In genomic region chr6:85285934-85286333, GRCh38 we compare ENCODE assay signal across 33 cellular contexts.
A peak's percentile ranks its signal among the peaks of the same experiment; 100 is the strongest.
DNase-seq lines count a peak whose midpoint lies in the region; FAIRE-seq and TF ChIP-seq lines count a peak whose summit lies in the region.
"Had no signal": no experiment of that assay in that cellular context is flagged by ENCODE, and none has a peak within 500 bp of the region (broad histone marks: within the 10 kb centered on the region; RNA-seq: fewer than 3 reads in every experiment).

No MANE protein-coding gene starts in this region.

- peaks cover 10% of the 10 kb centered on the region for H3K27me3 Mint-ChIP-seq in chondrocyte (ENCODE audit: low read depth)
- H3K27me3 Mint-ChIP-seq: CD4-positive, alpha-beta T cell; CD4-positive, CD25-positive, alpha-beta regulatory T cell had no signal

- H3K4me3 Mint-ChIP-seq in chondrocyte (ENCODE audit: unreplicated experiment), result no peak overlapping the region
- H3K4me3 Mint-ChIP-seq: B cell; CD14-positive monocyte; CD4-positive, alpha-beta memory T cell; CD4-positive, alpha-beta T cell; CD4-positive, CD25-positive, alpha-beta regulatory T cell; CD8-positive, alpha-beta memory T cell; CD8-positive, alpha-beta T cell had no signal

- no peak overlapping the region for H3K27ac ChIP-seq in kidney (ENCODE audit: low read depth in 2 of 2, low read length in 2 of 2)
- H3K27ac ChIP-seq: 22Rv1; A549; BLaER1; BLaER1 treated with 17β-estradiol and CSF1 and Interleukin-3, amounts not matched to agents 10 nM and 100 nM; C4-2B had no signal

- no peaks in the 10 kb centered on the region for H3K4me1 Mint-ChIP-seq in chondrocyte (ENCODE audit: low read depth)
- H3K4me1 Mint-ChIP-seq: B cell; CD14-positive monocyte; CD4-positive, alpha-beta memory T cell; CD4-positive, CD25-positive, alpha-beta regulatory T cell; CD8-positive, alpha-beta memory T cell had no signal

- no peaks in the 10 kb centered on the region for H3K9me3 ChIP-seq in kidney (ENCODE audit: control insufficient read depth in 1 of 2, low read length in 2 of 2)
- H3K9me3 ChIP-seq: A549; BE2C; BLaER1; BLaER1 treated with 17β-estradiol and CSF1 and Interleukin-3, amounts not matched to agents 10 nM and 100 nM had no signal

- H3K4me3 ChIP-seq in kidney (ENCODE audit: low read length in 2 of 2), result no peak overlapping the region
- H3K4me3 ChIP-seq: A549; BLaER1; BLaER1 treated with 17β-estradiol and CSF1 and Interleukin-3, amounts not matched to agents 10 nM and 100 nM had no signal

- peak; percentile 75 for DNase-seq in chondrocyte (ENCODE audit: low spot score)
- DNase-seq in kidney, result peak; percentile 56
- no peak for DNase-seq in SW480 (ENCODE audit: low spot score)
- no peak for DNase-seq in NCI-H446 (lab: John Stamatoyannopoulos, UW)
- DNase-seq: 8988T; ACHN; AML-193; BE2C; C1 segment of cervical spinal cord; Caco-2; Calu3; CD4-positive, alpha-beta memory T cell; CD4-positive, alpha-beta T cell; CD4-positive, CD25-positive, alpha-beta regulatory T cell; CD8-positive, alpha-beta memory T cell; CD8-positive, alpha-beta T cell; COR-L47; DMS 273 treated with DMSO at 0.1 percent for 48 hours; DMS153; DMS53; DMS79; DMS79 treated with DMSO at 0.1 percent for 48 hours; DND-41; EL had no signal

- no peaks in the 10 kb centered on the region for H3K36me3 ChIP-seq in kidney (ENCODE audit: control insufficient read depth in 1 of 2, insufficient read depth in 2 of 2, low read length in 2 of 2)
- H3K36me3 ChIP-seq: BE2C; BLaER1; BLaER1 treated with 17β-estradiol and CSF1 and Interleukin-3, amounts not matched to agents 10 nM and 100 nM had no signal

- intact Hi-C loops in kidney (cut with DNase I), result no loop called here

- peaks cover 10% of the 10 kb centered on the region for H3K9me3 Mint-ChIP-seq in chondrocyte (ENCODE audit: low read depth)
- H3K9me3 Mint-ChIP-seq: CD4-positive, alpha-beta T cell had no signal

- FAIRE-seq in kidney (lab: Jason Lieb, UNC), result no peak
- FAIRE-seq: A204.1, A549, D721Med had no signal

- no peaks in the 10 kb centered on the region for H3K36me3 Mint-ChIP-seq in chondrocyte (ENCODE audit: low read depth)
- H3K36me3 Mint-ChIP-seq: CD14-positive monocyte; CD4-positive, alpha-beta memory T cell; CD4-positive, CD25-positive, alpha-beta regulatory T cell; CD8-positive, alpha-beta memory T cell; CD8-positive, alpha-beta T cell had no signal

- H3K4me1 ChIP-seq in kidney (ENCODE audit: control insufficient read depth in 1 of 2, insufficient read depth in 1 of 2, low read depth in 1 of 2, low read length in 2 of 2), result no peaks in the 10 kb centered on the region
- H3K4me1 ChIP-seq: A549; BE2C; BLaER1; BLaER1 treated with 17β-estradiol and CSF1 and Interleukin-3, amounts not matched to agents 10 nM and 100 nM; Caco-2 had no signal

- no peak for TF ChIP-seq CTCF in chondrocyte (IDR thresholded peaks at IDR 0.05)
- TF ChIP-seq CTCF in kidney (IDR thresholded peaks at IDR 0.05; ENCODE audit: borderline replicate concordance, extremely low read depth, insufficient read depth), result no peak

- no peak overlapping the region for H3K9ac ChIP-seq in kidney (ENCODE audit: low read length in 2 of 2)
- H3K9ac ChIP-seq: BLaER1; BLaER1 treated with 17β-estradiol and CSF1 and Interleukin-3, amounts not matched to agents 10 nM and 100 nM had no signal

- no peak overlapping the region for H3K27ac Mint-ChIP-seq in chondrocyte (ENCODE audit: unreplicated experiment)
- H3K27ac Mint-ChIP-seq: B cell; CD14-positive monocyte; CD4-positive, alpha-beta memory T cell; CD4-positive, alpha-beta T cell; CD4-positive, CD25-positive, alpha-beta regulatory T cell; CD8-positive, alpha-beta memory T cell; CD8-positive, alpha-beta T cell had no signal

Comparison
In these comparisons a context has a peak if more than half of its experiments do, and no peak if none do; other contexts are left out.
1. DNase-seq: peak in chondrocyte (single experiment) and kidney (single experiment); none in SW480 (single experiment) and NCI-H446 (0 of 2).